ENCODE assay signal across 8 cellular contexts in the genomic region with DNA sequence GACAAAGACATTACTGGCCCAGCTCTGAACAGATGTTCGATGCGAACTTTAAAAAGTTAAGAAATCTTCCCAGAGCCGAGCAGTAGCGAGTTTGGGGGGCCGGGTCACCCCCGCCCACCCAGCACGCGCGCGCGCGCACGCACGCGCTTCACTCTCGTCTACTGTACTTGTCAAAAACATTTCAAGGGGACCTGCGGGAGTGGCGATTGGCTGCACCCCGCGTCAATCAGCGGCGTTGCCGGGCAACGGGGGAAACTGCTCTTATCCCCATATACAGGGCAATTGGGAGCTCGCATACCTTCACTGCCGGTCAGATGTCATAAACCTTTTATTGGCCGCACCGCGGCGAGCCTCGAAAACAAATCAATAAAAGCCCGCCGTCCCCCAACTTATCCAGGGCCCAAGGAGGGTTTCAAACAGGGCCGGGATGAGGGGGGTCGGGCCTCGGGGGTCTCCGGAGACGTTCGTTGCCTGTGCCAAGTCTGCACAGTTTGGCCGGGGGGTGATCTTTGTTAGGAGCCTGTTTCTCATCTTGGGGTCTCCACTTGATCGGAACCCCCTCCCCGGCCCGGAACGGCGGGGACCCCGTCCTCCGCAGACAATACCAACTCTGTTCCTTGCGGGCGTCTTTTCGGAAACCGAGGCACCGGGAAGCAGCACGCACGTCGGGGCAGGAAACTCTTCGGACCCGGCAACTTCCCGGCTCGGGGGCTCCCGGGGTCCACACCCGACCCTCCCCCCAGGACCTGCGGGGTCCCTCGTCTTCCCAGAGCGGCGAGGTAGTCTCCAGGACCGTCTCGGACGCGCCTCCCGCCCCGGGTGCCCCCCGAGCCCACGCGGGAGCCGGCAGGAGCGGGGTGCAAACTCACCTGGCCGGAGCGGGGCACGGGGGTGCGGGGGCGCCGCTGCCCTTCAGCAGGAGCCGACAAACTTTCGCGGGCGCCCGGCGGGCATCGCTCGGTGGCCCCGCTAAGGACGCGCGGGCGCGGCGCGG. TPM values are rescaled to one million over a fixed set of nuclear protein-coding genes. Genes with fewer than 3 reads are reported as not detected.
DNase-seq lines count a peak whose midpoint lies in the region; ATAC-seq and TF ChIP-seq lines count a peak whose summit lies in the region.

No MANE protein-coding gene starts in this region.

- H4K20me1 ChIP-seq in OCI-LY3 (ENCODE audit: insufficient read depth, low read length) = peaks cover 4% of the 10 kb centered on the region; the same call in 1 of the 2 replicates

- peaks cover 17% of the 10 kb centered on the region for H3K4me1 ChIP-seq in HUES64 (ENCODE audit: insufficient read depth, low read length)
- peaks cover 12% of the 10 kb centered on the region for H3K4me1 ChIP-seq in OCI-LY3 (ENCODE audit: low read length)
- H3K4me1 ChIP-seq in mucosa of descending colon (ENCODE audit: low read depth) = peaks cover 25% of the 10 kb centered on the region

- peaks cover 20% of the 10 kb centered on the region for H3K36me3 Mint-ChIP-seq in Calu3 (ENCODE audit: insufficient read depth, unreplicated experiment)

- H3K27ac Mint-ChIP-seq in Calu3 (ENCODE audit: unreplicated experiment) = peak overlapping the region; percentile 51

- H3K4me2 ChIP-seq in OCI-LY3 (ENCODE audit: low read length) = peak overlapping the region; percentile 90

- peak overlapping the region; percentile 88 for H3K9ac ChIP-seq in HUES64 (ENCODE audit: low read depth, low read length)
- H3K9ac ChIP-seq in OCI-LY3 (ENCODE audit: low read length) = peak overlapping the region; percentile 85

- H3K4me1 Mint-ChIP-seq in Calu3 (ENCODE audit: low read depth, unreplicated experiment) = peaks cover 15% of the 10 kb centered on the region

- intact Hi-C loops in Calu3 (cut with micrococcal nuclease; ENCODE audit: unreplicated experiment) (loop anchor here (10.0 kb wide), 1 partner anchor 201 kb away; no protein-coding TSS in a partner anchor), mucosa of descending colon (cut with DNase I, micrococcal nuclease) (loop anchor here (2.0 to 10.0 kb wide), 3 partner anchors 51 to 241 kb away; no protein-coding TSS in a partner anchor)

- H3K36me3 ChIP-seq in HUES64 (ENCODE audit: insufficient read depth, low read length) = peaks cover 25% of the 10 kb centered on the region
- peaks cover 12% of the 10 kb centered on the region for H3K36me3 ChIP-seq in OCI-LY3 (replicated peaks; ENCODE audit: low read depth, low read length)
- H3K36me3 ChIP-seq in mucosa of descending colon (ENCODE audit: low read depth) = no peaks in the 10 kb centered on the region

- H3K4me3 ChIP-seq in HUES64 (ENCODE audit: low read length) = peak overlapping the region; percentile 69
- H3K4me3 ChIP-seq in OCI-LY3 (ENCODE audit: low read length) = peak overlapping the region; percentile 94
- peak overlapping the region; percentile 91 for H3K4me3 ChIP-seq in epithelial cell of proximal tubule (ENCODE audit: low read depth, low read length)
- peak overlapping the region; percentile 87 for H3K4me3 ChIP-seq in mucosa of descending colon

- H3K27ac ChIP-seq in HUES64 (ENCODE audit: low read depth, low read length) = peak overlapping the region; percentile 88
- H3K27ac ChIP-seq in OCI-LY3 (ENCODE audit: low read length) = peak overlapping the region; percentile 48

- CTCF ChIA-PET in Calu3 (lab: Charles Lee) = interaction anchor here (0.5 to 1.0 kb wide), 6 partner anchors 9 to 500 kb away, joined by 3 to 7 read pairs (median 4); no protein-coding TSS in a partner anchor

- no peaks in the 10 kb centered on the region for H3K27me3 Mint-ChIP-seq in Calu3 (ENCODE audit: unreplicated experiment)

- H3K9me3 ChIP-seq in HUES64 (ENCODE audit: insufficient read depth, low read depth, low read length) = no peaks in the 10 kb centered on the region
- no peaks in the 10 kb centered on the region for H3K9me3 ChIP-seq in OCI-LY3 (ENCODE audit: insufficient read depth, low read length)
- no peaks in the 10 kb centered on the region for H3K9me3 ChIP-seq in mucosa of descending colon

- H2AFZ ChIP-seq in OCI-LY3 (ENCODE audit: low read depth, low read length) = peak overlapping the region; percentile 62; the same call in 1 of the 2 replicates

- no TSS peak for BruUV-seq in Calu3 (replicated peaks; lab: Mats Ljungman, UMichigan)

- no peaks in the 10 kb centered on the region for H3K9me3 Mint-ChIP-seq in Calu3 (ENCODE audit: low read depth, unreplicated experiment)

- no peak for TF ChIP-seq CTCF in Calu3 (IDR thresholded peaks at IDR 0.05; ENCODE audit: unreplicated experiment)
- TF ChIP-seq CTCF in OCI-LY3 (IDR thresholded peaks at IDR 0.05; ENCODE audit: low read depth, low read length) = no peak
- no peak for TF ChIP-seq CTCF in epithelial cell of proximal tubule (conservative IDR thresholded peaks at IDR 0.05; ENCODE audit: low read depth, low read length)
- no peak for TF ChIP-seq CTCF in mucosa of descending colon (IDR thresholded peaks at IDR 0.05)

- DNase-seq in Calu3 (peak; percentile 98), activated T-cell treated with anti-CD3 and anti-CD28 coated beads for 48 hours (ENCODE audit: low read depth) (peak; percentile 97), epithelial cell of proximal tubule (ENCODE audit: low read depth) (peak; percentile 70), mucosa of descending colon (peak; percentile 99 to 100 (median 99))
- DNase-seq in stimulated activated CD8-positive, alpha-beta memory T cell treated with anti-CD3 and anti-CD28 coated beads, Interleukin-4, amount 100 ng/mL, for 1 hour (ENCODE audit: low read depth in 2 of 2, low spot score in 1 of 2) = peak; percentile 99

- peak overlapping the region; percentile 85 for H3K4me3 Mint-ChIP-seq in Calu3 (ENCODE audit: low read depth, unreplicated experiment)

- ATAC-seq in GM21515 (IDR thresholded peaks at IDR 0.05; ENCODE audit: unreplicated experiment) (peak; percentile 89), mucosa of descending colon (peak; percentile 84)

- WGBS in HUES64 = under 1% methylated on average over 98 of the region's 98 CpGs

- H3K27me3 ChIP-seq in HUES64 (ENCODE audit: insufficient read depth, low read length) (no peaks in the 10 kb centered on the region), OCI-LY3 (ENCODE audit: low read depth, low read length) (no peaks in the 10 kb centered on the region)

- H3K79me2 ChIP-seq in OCI-LY3 (ENCODE audit: low read length) = peaks cover 17% of the 10 kb centered on the region

RNA-seq across cellular contexts. Expression of gene FOXN3, which starts 0.7 kb away (rescaled TPM):
- total RNA-seq in Calu3 (2022) = 11.8 and 12.1 TPM in 2 replicates
- polyA plus RNA-seq in HUES64 (2013, experiment 1 of 2) = 47.5 TPM
- polyA plus RNA-seq in HUES64 (2013, experiment 2 of 2) = 48.8 TPM
- 23.2 and 27.8 TPM in 2 replicates for total RNA-seq in epithelial cell of proximal tubule
- 100 to 1,000 TPM in 2 of 3 donors, 10 to 100 TPM in 1; 77.4 to 154 (median 113) TPM for total RNA-seq in mucosa of descending colon

Comparison
In these comparisons a context has a peak if more than half of its experiments do, and no peak if none do; other contexts are left out.
1. Peak in every context shown above with its lines: DNase-seq, ATAC-seq, H3K4me3 ChIP-seq and H3K27ac ChIP-seq.